ENCODE assay signal across 21 cellular contexts in the genomic region with DNA sequence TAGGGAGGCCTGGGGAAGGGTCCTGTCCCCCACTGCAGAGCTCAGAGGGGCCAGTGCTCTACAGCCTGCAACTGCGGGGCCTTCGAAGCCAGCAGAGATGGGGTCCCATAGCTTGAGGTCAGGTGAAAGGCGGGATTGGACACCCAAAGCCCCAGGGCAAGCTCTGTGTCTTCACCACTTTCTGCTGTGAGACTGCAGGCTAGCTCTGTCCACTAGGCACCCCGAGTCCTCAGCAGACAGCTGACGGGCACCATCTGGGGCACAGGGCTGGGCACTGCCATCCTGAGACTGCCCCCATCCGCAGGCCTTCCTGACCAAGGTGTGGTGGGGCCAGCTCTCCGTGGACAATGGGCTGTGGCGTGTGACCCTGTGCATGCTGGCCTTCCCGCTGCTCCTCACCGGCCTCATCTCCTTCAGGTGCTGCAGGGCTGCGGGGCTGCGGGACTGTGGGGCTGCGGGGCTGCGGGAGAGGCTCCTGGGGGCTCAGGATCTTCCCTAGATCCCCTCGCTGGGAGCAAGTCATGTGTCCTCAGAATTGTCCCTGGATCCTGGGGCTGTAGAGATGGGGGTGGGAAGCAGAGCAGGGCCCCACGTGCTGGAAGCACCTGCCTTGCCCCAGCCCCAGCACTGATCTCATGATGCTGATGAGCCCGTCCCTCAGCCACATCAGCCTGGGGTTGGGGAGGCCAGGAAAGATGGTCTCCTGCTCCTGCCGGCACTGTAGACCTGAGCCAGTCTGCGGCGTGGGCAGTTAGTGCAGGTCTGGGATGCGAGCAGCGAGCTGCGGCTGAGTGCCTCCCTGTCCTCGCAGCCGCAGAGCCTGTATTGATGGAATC. TPM values are rescaled to one million over a fixed set of nuclear protein-coding genes. Genes with fewer than 3 reads are reported as not detected.
"Had no signal": no experiment of that assay in that cellular context is flagged by ENCODE, and none has a peak within 500 bp of the region (broad histone marks: within the 10 kb centered on the region; RNA-seq: fewer than 3 reads in every experiment).

No MANE protein-coding gene starts in this region.

- H3K36me3 Mint-ChIP-seq: activated naive CD4-positive, alpha-beta T cell treated with anti-CD3 and anti-CD28 coated beads, Interleukin-2, amount 50 U/mL, for 72 hours; natural killer cell had no signal

- H3K27ac Mint-ChIP-seq: activated naive CD4-positive, alpha-beta T cell treated with anti-CD3 and anti-CD28 coated beads, Interleukin-2, amount 50 U/mL, for 72 hours; activated T-helper 1 cell treated with anti-CD3 and anti-CD28 coated beads, Interleukin-12 subunit alpha, Interleukin-12 subunit beta, Interleukin-2, Interleukin-4 antibody, amounts not matched to agents 30 ng/mL and 10 ng/mL and 1 ng/mL, durations not matched to agents 14 hours and 24 hours and 36 hours; dendritic cell treated with granulocyte-macrophage colony-stimulating factor and Interleukin-4, amounts not matched to agents 40 ng/mL and 50 ng/mL, for 4 days; immature natural killer cell; natural killer cell had no signal

- H3K27ac ChIP-seq: cardiac muscle cell, ovary, prostate gland, testis, upper lobe of left lung had no signal

- H3K9me3 Mint-ChIP-seq: activated T-helper 1 cell treated with anti-CD3 and anti-CD28 coated beads, Interleukin-12 subunit alpha, Interleukin-12 subunit beta, Interleukin-2, Interleukin-4 antibody, amounts not matched to agents 30 ng/mL and 10 ng/mL and 1 ng/mL, durations not matched to agents 14 hours and 24 hours and 36 hours; dendritic cell treated with granulocyte-macrophage colony-stimulating factor and Interleukin-4, amounts not matched to agents 40 ng/mL and 50 ng/mL, for 4 days; immature natural killer cell; natural killer cell had no signal

- H3K9me3 ChIP-seq: ovary, prostate gland, testis, upper lobe of left lung had no signal

- H3K4me3 ChIP-seq: cardiac muscle cell, ovary, prostate gland, testis, upper lobe of left lung had no signal

- H3K4me1 ChIP-seq: prostate gland, testis, upper lobe of left lung had no signal

- H3K36me3 ChIP-seq: cardiac muscle cell, ovary, prostate gland had no signal

- ATAC-seq: activated naive CD4-positive, alpha-beta T cell treated with anti-CD3 and anti-CD28 coated beads, Interleukin-2, amount 50 U/mL, for 72 hours; left ventricle myocardium superior; natural killer cell had no signal

- DNase-seq: activated CD4-positive, alpha-beta T cell treated with anti-CD3 and anti-CD28 coated beads for 1 hour; activated CD4-positive, alpha-beta T cell treated with anti-CD3 and anti-CD28 coated beads, Interleukin-2, amount 50 U/mL, for 1 hour; amniotic stem cell; effector CD8-positive, alpha-beta T cell; foreskin melanocyte; immature natural killer cell; left ventricle myocardium superior; mammary epithelial cell; midbrain; natural killer cell; stimulated activated CD4-positive, alpha-beta T cell treated with anti-CD3 and anti-CD28 coated beads, Interleukin-4, amount 100 ng/mL, for 1 hour; stimulated activated naive CD4-positive, alpha-beta T cell; T-helper 9 cell had no signal

- H3K27me3 ChIP-seq: cardiac muscle cell, ovary, testis, upper lobe of left lung had no signal

- H3K27me3 Mint-ChIP-seq: dendritic cell treated with granulocyte-macrophage colony-stimulating factor and Interleukin-4, amounts not matched to agents 40 ng/mL and 50 ng/mL, for 4 days had no signal

- H3K4me3 Mint-ChIP-seq: activated T-helper 1 cell treated with anti-CD3 and anti-CD28 coated beads, Interleukin-12 subunit alpha, Interleukin-12 subunit beta, Interleukin-2, Interleukin-4 antibody, amounts not matched to agents 30 ng/mL and 10 ng/mL and 1 ng/mL, durations not matched to agents 14 hours and 24 hours and 36 hours; dendritic cell treated with granulocyte-macrophage colony-stimulating factor and Interleukin-4, amounts not matched to agents 40 ng/mL and 50 ng/mL, for 4 days; immature natural killer cell; natural killer cell had no signal

RNA-seq across cellular contexts. Expression of gene TRPM2, which starts 46.8 kb away (rescaled TPM):
- total RNA-seq: cardiac muscle cell had no signal
- polyA plus RNA-seq: cardiac muscle cell had no signal
